ENCODE assay signal across 8 cellular contexts in the genomic region with DNA sequence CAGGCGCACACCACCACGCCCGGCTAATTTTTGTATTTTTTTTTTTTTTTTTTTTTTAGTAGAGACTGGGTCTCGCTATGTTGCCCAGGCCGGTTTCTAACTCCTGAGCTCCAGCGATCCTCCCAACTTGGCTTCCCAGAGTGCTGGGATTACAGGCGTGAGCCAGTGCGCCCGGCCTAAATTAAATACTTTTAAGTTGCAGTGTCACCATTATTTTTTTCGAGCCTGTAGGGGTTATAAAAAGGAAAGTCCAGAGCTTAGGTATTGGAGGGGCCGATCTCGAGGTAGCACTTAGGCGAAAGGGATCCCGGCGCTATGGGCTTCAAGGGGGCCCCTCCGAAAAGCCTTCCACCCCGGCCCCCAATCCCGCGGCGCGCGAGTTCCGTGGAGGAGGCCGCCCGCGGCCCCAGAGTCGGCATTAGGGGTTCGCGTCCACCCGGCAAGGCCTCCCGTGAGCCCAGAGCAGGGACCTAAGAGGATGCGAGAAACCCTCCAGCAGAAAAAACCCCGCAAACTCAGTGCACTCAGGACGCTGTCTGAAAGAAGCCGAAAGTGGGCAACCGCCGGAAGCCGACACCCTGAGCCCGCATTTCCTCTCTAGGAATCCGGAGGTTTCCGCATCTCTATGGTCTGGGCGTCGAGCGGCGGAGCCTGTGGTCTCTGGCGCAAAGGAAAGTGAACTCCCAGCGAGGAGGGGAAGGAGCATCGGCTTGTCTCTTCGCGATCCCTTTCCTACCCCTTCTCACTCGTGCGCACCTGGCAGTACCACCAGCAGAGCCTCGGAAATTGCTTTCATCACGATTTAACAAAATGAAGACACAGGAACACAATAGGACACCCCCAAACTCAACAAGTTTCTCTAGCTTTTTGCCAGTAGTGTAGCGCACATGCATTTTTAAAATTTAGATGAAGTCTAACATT. TPM values are rescaled to one million over a fixed set of nuclear protein-coding genes. Genes with fewer than 3 reads are reported as not detected.
DNase-seq lines count a peak whose midpoint lies in the region; ATAC-seq, FAIRE-seq and TF ChIP-seq lines count a peak whose summit lies in the region.

No MANE protein-coding gene starts in this region.

- H3K27me3 ChIP-seq in ascending aorta (no peaks in the 10 kb centered on the region), hepatocyte (no peaks in the 10 kb centered on the region), rectal smooth muscle tissue (ENCODE audit: control insufficient read depth, insufficient read depth, low read length) (no peaks in the 10 kb centered on the region), vagina (no peaks in the 10 kb centered on the region)

- intact Hi-C loops in ascending aorta (cut with DNase I) (loop anchor here (2.0 kb wide), 2 partner anchors 14 to 16 kb away; partner anchors contain the start of gene RGS9), vagina (cut with DNase I) (no loop called here)

- H2AFZ ChIP-seq in hepatocyte, result peak overlapping the region; percentile 97

- H3K4me1 Mint-ChIP-seq in T-helper 2 cell treated with Interferon-gamma antibody and Interleukin-4, amounts not matched to agents 5 μg/mL and 100 μg/mL, for 36 hours (ENCODE audit: low read depth), result peaks cover 34% of the 10 kb centered on the region

- H3K4me3 Mint-ChIP-seq in T-helper 2 cell treated with Interferon-gamma antibody and Interleukin-4, amounts not matched to agents 5 μg/mL and 100 μg/mL, for 36 hours, result peak overlapping the region; percentile 82

- FAIRE-seq in GM12891 (lab: Jason Lieb, UNC), result peak; percentile 74

- no peaks in the 10 kb centered on the region for H3K9me2 ChIP-seq in hepatocyte (replicated peaks; ENCODE audit: insufficient read depth)

- H3K4me2 ChIP-seq in hepatocyte, result peak overlapping the region; percentile 77

- peak overlapping the region; percentile 91 for H3K27ac Mint-ChIP-seq in T-helper 2 cell treated with Interferon-gamma antibody and Interleukin-4, amounts not matched to agents 5 μg/mL and 100 μg/mL, for 36 hours

- H3K27me3 Mint-ChIP-seq in T-helper 2 cell treated with Interferon-gamma antibody and Interleukin-4, amounts not matched to agents 5 μg/mL and 100 μg/mL, for 36 hours (ENCODE audit: low read depth), result peaks cover 4% of the 10 kb centered on the region

- TF ChIP-seq CTCF in ascending aorta (IDR thresholded peaks at IDR 0.05), result no peak
- no peak for TF ChIP-seq CTCF in hepatocyte (IDR thresholded peaks at IDR 0.05; ENCODE audit: poor library complexity)
- TF ChIP-seq CTCF in vagina (IDR thresholded peaks at IDR 0.05), result no peak

- H3K4me1 ChIP-seq in ascending aorta, result peaks cover 0 to 6% of the 10 kb centered on the region in 2 donors
- peaks cover 9% of the 10 kb centered on the region for H3K4me1 ChIP-seq in hepatocyte (ENCODE audit: insufficient read depth)
- no peaks in the 10 kb centered on the region for H3K4me1 ChIP-seq in rectal smooth muscle tissue (ENCODE audit: control insufficient read depth, insufficient read depth, low read length)
- peaks cover 14% of the 10 kb centered on the region for H3K4me1 ChIP-seq in vagina

- H3K27ac ChIP-seq in ascending aorta (peak overlapping the region; percentile 86 to 89), hepatocyte (peak overlapping the region; percentile 93), rectal smooth muscle tissue (ENCODE audit: low read depth, low read length) (peak overlapping the region; percentile 82), vagina (peak overlapping the region; percentile 90)

- H3K79me2 ChIP-seq in hepatocyte, result no peaks in the 10 kb centered on the region

- WGBS in hepatocyte (ENCODE audit: low lambda C conversion rate, missing lambda C conversion rate), result 12% methylated on average over 55 of the region's 55 CpGs

- H3K36me3 ChIP-seq in ascending aorta (no peaks in the 10 kb centered on the region), hepatocyte (replicated peaks; ENCODE audit: insufficient read depth, low read depth) (no peaks in the 10 kb centered on the region), rectal smooth muscle tissue (ENCODE audit: control insufficient read depth, insufficient read depth, low read length) (no peaks in the 10 kb centered on the region), vagina (no peaks in the 10 kb centered on the region)

- no peaks in the 10 kb centered on the region for H3K9me3 Mint-ChIP-seq in T-helper 2 cell treated with Interferon-gamma antibody and Interleukin-4, amounts not matched to agents 5 μg/mL and 100 μg/mL, for 36 hours

- H3K9ac ChIP-seq in rectal smooth muscle tissue (ENCODE audit: low read length), result peak overlapping the region; percentile 80

- TF ChIP-seq POLR2A in GM12891 (IDR thresholded peaks at IDR 0.05; ENCODE audit: low read depth, low read length), result peak; percentile 92
- peak in 1 of 2 donors; percentile 35 for TF ChIP-seq POLR2A in vagina (IDR thresholded peaks at IDR 0.05)

- H3K36me3 Mint-ChIP-seq in T-helper 2 cell treated with Interferon-gamma antibody and Interleukin-4, amounts not matched to agents 5 μg/mL and 100 μg/mL, for 36 hours (ENCODE audit: low read depth), result no peaks in the 10 kb centered on the region

- H3K9me3 ChIP-seq in ascending aorta, result no peaks in the 10 kb centered on the region
- no peaks in the 10 kb centered on the region for H3K9me3 ChIP-seq in hepatocyte (ENCODE audit: low read depth)
- no peaks in the 10 kb centered on the region for H3K9me3 ChIP-seq in vagina

- H4K20me1 ChIP-seq in hepatocyte (ENCODE audit: insufficient read depth, poor library complexity, severe bottlenecking), result no peaks in the 10 kb centered on the region

- DNase-seq in GM12891 (ENCODE audit: insufficient read length, low spot score) (peak; percentile 64), NCI-H1694 treated with DMSO at 0.1 percent for 48 hours (lab: John Stamatoyannopoulos, UW) (peak; percentile 78), ascending aorta (ENCODE audit: low spot score in 2 of 2) (peak; percentile 55 to 88), hepatocyte (ENCODE audit: low spot score) (peak; percentile 91), vagina (ENCODE audit: extremely low spot score in 2 of 2) (no peak)
- peak; percentile 84 for DNase-seq in T-helper 2 cell treated with Interferon-gamma antibody and Interleukin-4, amounts not matched to agents 5 μg/mL and 100 μg/mL, for 36 hours (ENCODE audit: low spot score)

- H3K4me3 ChIP-seq in ascending aorta (peak overlapping the region; percentile 69 to 70), hepatocyte (peak overlapping the region; percentile 71), rectal smooth muscle tissue (ENCODE audit: low read length) (peak overlapping the region; percentile 59), vagina (peak overlapping the region; percentile 65 to 74)

- peak; percentile 78 for ATAC-seq in HG02852 (IDR thresholded peaks at IDR 0.05; ENCODE audit: unreplicated experiment)

TF ChIP-seq in GM12891, 5 proteins besides CTCF, POLR2A, EP300 and RAD21:
- TF ChIP-seq SPI1 (IDR thresholded peaks at IDR 0.05; ENCODE audit: low read depth, low read length), result peak; percentile 39; the same call in 1 of the 2 replicates
- TF ChIP-seq POU2F2 (IDR thresholded peaks at IDR 0.05; ENCODE audit: low read depth, low read length), result no peak
- peak; percentile 84 for TF ChIP-seq POLR2AphosphoS5 (IDR thresholded peaks at IDR 0.05; ENCODE audit: low read depth, low read length)
- peak; percentile 91 for TF ChIP-seq TAF1 (IDR thresholded peaks at IDR 0.05; ENCODE audit: low read depth, low read length)

RNA-seq across cellular contexts. Expression of gene RGS9, which starts 14.1 kb away (rescaled TPM):
- polyA plus RNA-seq in GM12891 (2012; ENCODE audit: low read depth, missing spikeins), result 4.9 TPM
- 0.21 TPM for total RNA-seq in ascending aorta
- total RNA-seq in hepatocyte, result 2.9 and 3.1 TPM in 2 replicates
- 3.3 and 6.0 TPM in 2 replicates for polyA plus RNA-seq in hepatocyte
- total RNA-seq in vagina, result 8.1 TPM

Comparison
In these comparisons a context has a peak if more than half of its experiments do, and no peak if none do; other contexts are left out.
1. DNase-seq: peak in GM12891 (single experiment), NCI-H1694 treated with DMSO at 0.1 percent for 48 hours (single experiment), T-helper 2 cell treated with Interferon-gamma antibody and Interleukin-4, amounts not matched to agents 5 μg/mL and 100 μg/mL, for 36 hours (single experiment), ascending aorta (2 of 2) and hepatocyte (single experiment); none in vagina (0 of 2).
2. Peak in every context shown above with its lines, with median percentiles within 50 percentile points of each other: H3K27ac ChIP-seq and H3K4me3 ChIP-seq.